8 cellular contexts compared by ENCODE assay signal in genomic region chrX:154371771-154372300, GRCh38. TPM values are rescaled to one million over a fixed set of nuclear protein-coding genes. Genes with fewer than 3 reads are reported as not detected.
DNase-seq lines count a peak whose midpoint lies in the region; TF ChIP-seq lines count a peak whose summit lies in the region.

No MANE protein-coding gene starts in this region.

- TF ChIP-seq POLR2A in spleen (IDR thresholded peaks at IDR 0.05), result no peak

- peak overlapping the region; percentile 74 for H3K4me3 ChIP-seq in OCI-LY7 (ENCODE audit: low read depth, low read length, poor library complexity, severe bottlenecking)
- peak overlapping the region; percentile 48 for H3K4me3 ChIP-seq in fibroblast of villous mesenchyme (ENCODE audit: low read depth, low read length)
- H3K4me3 ChIP-seq in spleen, result peak overlapping the region; percentile 12 to 91 (median 76)

- CTCF ChIA-PET in OCI-LY7 (lab: Charles Lee; ENCODE audit: unreplicated experiment), result no interaction called here

- H3K4me2 ChIP-seq in OCI-LY7 (ENCODE audit: low read length), result peak overlapping the region; percentile 73

- no peaks in the 10 kb centered on the region for H3K9me3 Mint-ChIP-seq in T-helper 2 cell treated with Interferon-gamma antibody and Interleukin-4, amounts not matched to agents 5 μg/mL and 100 μg/mL, for 36 hours

- TF ChIP-seq CTCF in OCI-LY7 (conservative IDR thresholded peaks at IDR 0.05; ENCODE audit: low read length), result no peak
- no peak for TF ChIP-seq CTCF in fibroblast of villous mesenchyme (IDR thresholded peaks at IDR 0.05; ENCODE audit: insufficient read depth, low read depth, low read length)
- TF ChIP-seq CTCF in spleen (IDR thresholded peaks at IDR 0.05 in 8 of 11, conservative IDR thresholded peaks at IDR 0.05 in 3 of 11), result no peak

- POLR2A ChIA-PET in OCI-LY7 (lab: Charles Lee), result no interaction called here

- no peak overlapping the region for H3K27ac ChIP-seq in OCI-LY7 (ENCODE audit: low read depth, low read length, poor library complexity, severe bottlenecking)
- H3K27ac ChIP-seq in spleen, result peak overlapping the region in 7 of 8 donors; percentile 55 to 94 (median 87)

- H3K4me1 Mint-ChIP-seq in T-helper 2 cell treated with Interferon-gamma antibody and Interleukin-4, amounts not matched to agents 5 μg/mL and 100 μg/mL, for 36 hours (ENCODE audit: low read depth), result peaks cover 14% of the 10 kb centered on the region

- intact Hi-C loops in OCI-LY7 (cut with micrococcal nuclease; ENCODE audit: unreplicated experiment), result loop anchor here (10.0 kb wide), 1 partner anchor 447 kb away; the partner anchor contains the start of gene ARHGAP4
- intact Hi-C loops in spleen (cut with DNase I; ENCODE audit: low total_unique reads), result no loop called here

- H3K9me3 ChIP-seq in OCI-LY7 (ENCODE audit: low read length) (no peaks in the 10 kb centered on the region), spleen (no peaks in the 10 kb centered on the region)

- no peaks in the 10 kb centered on the region for H3K27me3 ChIP-seq in spleen (replicated peaks in 1 of 7)

- no peak for DNase-seq in T-helper 2 cell treated with Interferon-gamma antibody and Interleukin-4, amounts not matched to agents 5 μg/mL and 100 μg/mL, for 36 hours (ENCODE audit: low spot score)
- DNase-seq in T-helper 2 cell (no peak), OCI-LY7 (ENCODE audit: low spot score) (no peak), fibroblast of villous mesenchyme (ENCODE audit: low read depth) (no peak), spleen (no peak), NOMO-1 treated with DMSO at 0.1 percent for 48 hours (lab: John Stamatoyannopoulos, UW; ENCODE audit: unreplicated experiment) (no peak), epidermal melanocyte (ENCODE audit: insufficient read length, low spot score) (no peak)
- DNase-seq in effector CD8-positive, alpha-beta T cell (lab: John Stamatoyannopoulos, UW), result no peak

- 0 out of 2 replicates have a peak, but pooled peaks cover 3% of the 10 kb centered on the region for H4K20me1 ChIP-seq in OCI-LY7 (ENCODE audit: insufficient read depth, low read length)

- H3K27me3 Mint-ChIP-seq in T-helper 2 cell treated with Interferon-gamma antibody and Interleukin-4, amounts not matched to agents 5 μg/mL and 100 μg/mL, for 36 hours (ENCODE audit: low read depth), result no peaks in the 10 kb centered on the region

- H3K4me1 ChIP-seq in OCI-LY7 (ENCODE audit: insufficient read depth, low read length, poor library complexity, severe bottlenecking) (peaks cover 36% of the 10 kb centered on the region), spleen (peaks cover 15 to 73% (median 56%) of the 10 kb centered on the region in 6 donors)

- peaks cover 6% of the 10 kb centered on the region; the same call in 1 of the 2 replicates for H3K36me3 ChIP-seq in OCI-LY7 (ENCODE audit: insufficient read depth, low read length)
- H3K36me3 ChIP-seq in spleen, result peaks cover 0 to 14% (median 11%) of the 10 kb centered on the region in 6 donors

- no TSS peak for BruUV-seq in OCI-LY7 (replicated peaks; lab: Mats Ljungman, UMichigan)

- peaks cover 16% of the 10 kb centered on the region; the same call in 1 of the 2 replicates for H3K79me2 ChIP-seq in OCI-LY7 (ENCODE audit: insufficient read depth, low read depth, low read length)

- peaks cover 26% of the 10 kb centered on the region for H3K36me3 Mint-ChIP-seq in T-helper 2 cell treated with Interferon-gamma antibody and Interleukin-4, amounts not matched to agents 5 μg/mL and 100 μg/mL, for 36 hours (ENCODE audit: low read depth)

- no peak overlapping the region for H3K27ac Mint-ChIP-seq in T-helper 2 cell treated with Interferon-gamma antibody and Interleukin-4, amounts not matched to agents 5 μg/mL and 100 μg/mL, for 36 hours

- 7 to 70% (median 13%) methylated on average over 14 to 45 of the region's 45 CpGs for WGBS in spleen, 5 donors

- no peak overlapping the region for H2AFZ ChIP-seq in OCI-LY7 (ENCODE audit: low read length)

- no peaks in the 10 kb centered on the region for H3K9me2 ChIP-seq in OCI-LY7 (ENCODE audit: insufficient read depth, low read length)

- H3K4me3 Mint-ChIP-seq in T-helper 2 cell treated with Interferon-gamma antibody and Interleukin-4, amounts not matched to agents 5 μg/mL and 100 μg/mL, for 36 hours, result peak overlapping the region; percentile 82

RNA-seq across cellular contexts. Expression of gene FLNA, which starts 2.6 kb away (rescaled TPM):
- 78.8 and 91.2 TPM in 2 replicates for total RNA-seq in OCI-LY7 (2014; rRNA removed; shearing (Covaris generic))
- total RNA-seq in OCI-LY7 (2022) (96.9 and 97.7 TPM in 2 replicates), fibroblast of villous mesenchyme (3,767 and 4,290 TPM in 2 replicates), spleen (1,000 to 10,000 TPM in 1 of 7 donors, 100 to 1,000 TPM in 6; 401 to 1,447 (median 668) TPM)
- polyA plus RNA-seq in spleen, result 100 to 1,000 TPM; 259 to 548 (median 322) TPM

RNA-seq across cellular contexts. Expression of gene EMD, which starts 7.3 kb away (rescaled TPM):
- total RNA-seq in OCI-LY7 (2014; rRNA removed; shearing (Covaris generic)), result 25.3 and 35.4 TPM in 2 replicates
- total RNA-seq in OCI-LY7 (2022) (64.1 and 64.6 TPM in 2 replicates), fibroblast of villous mesenchyme (34.5 and 35.1 TPM in 2 replicates), spleen (10 to 100 TPM; 29.8 to 56.3 (median 49.9) TPM)
- polyA plus RNA-seq in spleen, result 10 to 100 TPM; 77.8 to 83.1 (median 78.9) TPM

RNA-seq across cellular contexts. Expression of gene RPL10, which starts 26.3 kb away (rescaled TPM):
- 4,261 and 4,291 TPM in 2 replicates for total RNA-seq in OCI-LY7 (2014; rRNA removed; shearing (Covaris generic))
- total RNA-seq in OCI-LY7 (2022) (2,447 and 2,466 TPM in 2 replicates), fibroblast of villous mesenchyme (1,310 and 1,322 TPM in 2 replicates), spleen (1,000 to 10,000 TPM; 2,711 to 4,089 (median 3,238) TPM)
- polyA plus RNA-seq in spleen, result 1,000 to 10,000 TPM; 6,919 to 9,324 (median 8,870) TPM

RNA-seq across cellular contexts. Expression of gene DNASE1L1, which starts 37.2 kb away (rescaled TPM):
- 13.4 and 23.1 TPM in 2 replicates for total RNA-seq in OCI-LY7 (2014; rRNA removed; shearing (Covaris generic))
- total RNA-seq in OCI-LY7 (2022), result 21.5 and 30.1 TPM in 2 replicates
- total RNA-seq in fibroblast of villous mesenchyme, result 45.4 and 53.5 TPM in 2 replicates
- total RNA-seq in spleen, result 10 to 100 TPM; 25.9 to 54.5 (median 43.5) TPM
- 10 to 100 TPM; 18.1 to 26.5 (median 22.5) TPM for polyA plus RNA-seq in spleen

RNA-seq across cellular contexts. Expression of gene TAFAZZIN, which starts 39.5 kb away (rescaled TPM):
- total RNA-seq in OCI-LY7 (2014; rRNA removed; shearing (Covaris generic)), result 74.2 and 94.5 TPM in 2 replicates
- 85.3 and 104 TPM in 2 replicates for total RNA-seq in OCI-LY7 (2022)
- total RNA-seq in fibroblast of villous mesenchyme, result 15.5 and 17.4 TPM in 2 replicates
- total RNA-seq in spleen, result 100 to 1,000 TPM in 1 of 7 donors, 10 to 100 TPM in 6; 70.1 to 107 (median 76.3) TPM
- 100 to 1,000 TPM in 2 of 3 donors, 10 to 100 TPM in 1; 65.7 to 135 (median 115) TPM for polyA plus RNA-seq in spleen

Comparison
In these comparisons a context has a peak if more than half of its experiments do, and no peak if none do; other contexts are left out.
1. RNA of gene FLNA, which starts 2.6 kb away (total RNA-seq): 3,767 to 4,290 TPM in fibroblast of villous mesenchyme and 401 to 1,447 TPM in spleen; 78.8 to 97.7 TPM in OCI-LY7; every median in the first group is over 4 times any median in the second.
2. Peak in every context shown above with its lines, with median percentiles within 50 percentile points of each other: H3K4me3 ChIP-seq.